In genomic region chr1:161905269-161905884, GRCh38 we compare ENCODE assay signal across 9 cellular contexts.
A peak's percentile ranks its signal among the peaks of the same experiment; 100 is the strongest.
DNase-seq lines count a peak whose midpoint lies in the region; ATAC-seq, FAIRE-seq and TF ChIP-seq lines count a peak whose summit lies in the region.
"Had no signal": no experiment of that assay in that cellular context is flagged by ENCODE, and none has a peak within 500 bp of the region (broad histone marks: within the 10 kb centered on the region; RNA-seq: fewer than 3 reads in every experiment).

No MANE protein-coding gene starts in this region.

- WGBS in heart right ventricle, 2 donors, result 98 to 99% methylated on average over 3 of the region's 3 CpGs

- H3K36me3 Mint-ChIP-seq in MCF 10A (ENCODE audit: insufficient read depth, unreplicated experiment) (peaks cover 12% of the 10 kb centered on the region), nephron (ENCODE audit: low read depth) (no peaks in the 10 kb centered on the region)
- H3K36me3 Mint-ChIP-seq: activated naive CD4-positive, alpha-beta T cell treated with anti-CD3 and anti-CD28 coated beads, Interleukin-2, amount 50 U/mL, for 24 hours had no signal

- no peak overlapping the region for H3K4me3 Mint-ChIP-seq in MCF 10A (ENCODE audit: unreplicated experiment)
- H3K4me3 Mint-ChIP-seq in nephron, result no peak overlapping the region
- H3K4me3 Mint-ChIP-seq: activated naive CD4-positive, alpha-beta T cell treated with anti-CD3 and anti-CD28 coated beads, Interleukin-2, amount 50 U/mL, for 24 hours had no signal

- peaks cover 9% of the 10 kb centered on the region for H3K4me1 Mint-ChIP-seq in MCF 10A (ENCODE audit: insufficient read depth, unreplicated experiment)
- H3K4me1 Mint-ChIP-seq in nephron, result peaks cover 43% of the 10 kb centered on the region

- peak in 7 of 9 donors; percentile 26 to 47 (median 33) for TF ChIP-seq CTCF in heart right ventricle (IDR thresholded peaks at IDR 0.05)
- TF ChIP-seq CTCF in right atrium auricular region (IDR thresholded peaks at IDR 0.05), result peak in 1 of 2 donors; percentile 45
- peak; percentile 52 for TF ChIP-seq CTCF in MCF 10A (IDR thresholded peaks at IDR 0.05; ENCODE audit: unreplicated experiment)
- peak; percentile 32 to 42 (median 40) for TF ChIP-seq CTCF in nephron (IDR thresholded peaks at IDR 0.05; ENCODE audit: unreplicated experiment in 3 of 3)

- no peak overlapping the region for H3K27ac ChIP-seq in heart right ventricle
- H3K27ac ChIP-seq in right atrium auricular region, result no peak overlapping the region

- H3K9me3 Mint-ChIP-seq in MCF 10A (ENCODE audit: unreplicated experiment), result no peaks in the 10 kb centered on the region
- H3K9me3 Mint-ChIP-seq in nephron, result no peaks in the 10 kb centered on the region
- H3K9me3 Mint-ChIP-seq: activated naive CD4-positive, alpha-beta T cell treated with anti-CD3 and anti-CD28 coated beads, Interleukin-2, amount 50 U/mL, for 24 hours had no signal

- H3K27me3 Mint-ChIP-seq in MCF 10A (ENCODE audit: insufficient read depth, unreplicated experiment), result no peaks in the 10 kb centered on the region
- no peaks in the 10 kb centered on the region for H3K27me3 Mint-ChIP-seq in nephron (ENCODE audit: low read depth)
- H3K27me3 Mint-ChIP-seq: activated naive CD4-positive, alpha-beta T cell treated with anti-CD3 and anti-CD28 coated beads, Interleukin-2, amount 50 U/mL, for 24 hours had no signal

- no peak for FAIRE-seq in H54 (lab: Jason Lieb, UNC)

- no TSS peak for BruUV-seq in MCF 10A (replicated peaks; lab: Mats Ljungman, UMichigan)

- no peaks in the 10 kb centered on the region for H3K27me3 ChIP-seq in heart right ventricle
- no peaks in the 10 kb centered on the region for H3K27me3 ChIP-seq in right atrium auricular region

- no peak for TF ChIP-seq POLR2A in H54 (IDR thresholded peaks at IDR 0.05; ENCODE audit: low read depth, low read length)

- H3K4me1 ChIP-seq in heart right ventricle (peaks cover 0 to 21% (median 6%) of the 10 kb centered on the region in 9 donors), right atrium auricular region (peaks cover 0 to 10% of the 10 kb centered on the region in 2 donors)

- H3K4me3 ChIP-seq in heart right ventricle (no peak overlapping the region), right atrium auricular region (no peak overlapping the region)

- no peak overlapping the region for H3K27ac Mint-ChIP-seq in MCF 10A (ENCODE audit: low read depth, unreplicated experiment)
- peak overlapping the region; percentile 70 to 95 (median 90) for H3K27ac Mint-ChIP-seq in nephron
- H3K27ac Mint-ChIP-seq: activated naive CD4-positive, alpha-beta T cell treated with anti-CD3 and anti-CD28 coated beads, Interleukin-2, amount 50 U/mL, for 24 hours had no signal

- H3K36me3 ChIP-seq in heart right ventricle, result no peaks in the 10 kb centered on the region
- H3K36me3 ChIP-seq in right atrium auricular region, result no peaks in the 10 kb centered on the region

- ATAC-seq in heart right ventricle (no peak), sciatic nerve (no peak)

- POLR2A ChIA-PET in MCF 10A (lab: Yijun Ruan, JAX), result interaction anchor here (0.7 to 1.3 kb wide), 2 partner anchors 9 to 113 kb away, joined by 3 to 6 read pairs; no protein-coding TSS in a partner anchor

- CTCF ChIA-PET in MCF 10A (lab: Yijun Ruan, JAX), result interaction anchor here (0.7 to 4.2 kb wide), 21 partner anchors 11 to 132 kb away, joined by 3 to 32 read pairs (median 4); partner anchors contain the start of gene OLFML2B

- DNase-seq in heart right ventricle (no peak), right atrium auricular region (ENCODE audit: low spot score) (no peak), NCI-H1694 (lab: John Stamatoyannopoulos, UW) (peak; percentile 22), MCF 10A (ENCODE audit: unreplicated experiment) (peak; percentile 67), H54 (ENCODE audit: insufficient read length, low spot score) (no peak), sciatic nerve (ENCODE audit: low spot score) (no peak), AG08396 (ENCODE audit: low spot score) (no peak)

- H3K9me3 ChIP-seq in heart right ventricle, result no peaks in the 10 kb centered on the region
- no peaks in the 10 kb centered on the region for H3K9me3 ChIP-seq in right atrium auricular region

- intact Hi-C loops in heart right ventricle (cut with DNase I) (no loop called here), MCF 10A (cut with micrococcal nuclease) (loop anchor here (1.0 to 5.0 kb wide), 2 partner anchors 113 to 117 kb away; partner anchors contain the start of gene OLFML2B), sciatic nerve (cut with DNase I) (loop anchor here (10.0 kb wide), 1 partner anchor 269 kb away; no protein-coding TSS in a partner anchor)

Comparison
In these comparisons a context has a peak if more than half of its experiments do, and no peak if none do; other contexts are left out.
1. DNase-seq: peak in NCI-H1694 (single experiment) and MCF 10A (single experiment); none in heart right ventricle (0 of 2), right atrium auricular region (single experiment), H54 (single experiment), sciatic nerve (single experiment) and AG08396 (single experiment).
2. intact Hi-C loops: an anchor here in MCF 10A (1.0 to 5.0 kb wide) and sciatic nerve (10.0 kb wide); none called in heart right ventricle.